In genomic region chr2:201707753-201708152, GRCh38 we compare ENCODE assay signal across 16 cellular contexts. TPM values are rescaled to one million over a fixed set of nuclear protein-coding genes. Genes with fewer than 3 reads are reported as not detected.
A peak's percentile ranks its signal among the peaks of the same experiment; 100 is the strongest.
DNase-seq lines count a peak whose midpoint lies in the region; ATAC-seq, FAIRE-seq and TF ChIP-seq lines count a peak whose summit lies in the region.
"Had no signal": no experiment of that assay in that cellular context is flagged by ENCODE, and none has a peak within 500 bp of the region (broad histone marks: within the 10 kb centered on the region; RNA-seq: fewer than 3 reads in every experiment).

No MANE protein-coding gene starts in this region.

- H3K9me2 ChIP-seq in MM.1S (replicated peaks; ENCODE audit: insufficient read depth, low read length) = no peaks in the 10 kb centered on the region

- no peak overlapping the region for H3K4me3 ChIP-seq in A549
- H3K4me3 ChIP-seq in trophoblast cell (ENCODE audit: low read depth, low read length) = no peak overlapping the region
- no peak overlapping the region for H3K4me3 ChIP-seq in MM.1S (ENCODE audit: low read length)
- H3K4me3 ChIP-seq: body of pancreas, upper lobe of left lung had no signal

- no peaks in the 10 kb centered on the region for H3K9me3 ChIP-seq in A549
- H3K9me3 ChIP-seq in trophoblast cell (ENCODE audit: insufficient read depth, low read depth, low read length) = no peaks in the 10 kb centered on the region
- no peaks in the 10 kb centered on the region for H3K9me3 ChIP-seq in MM.1S (replicated peaks; ENCODE audit: insufficient read depth, low read length)
- H3K9me3 ChIP-seq: body of pancreas, upper lobe of left lung had no signal

- no peak overlapping the region for H3K27ac ChIP-seq in A549
- no peak overlapping the region for H3K27ac ChIP-seq in trophoblast cell (ENCODE audit: low read depth, low read length)
- H3K27ac ChIP-seq in MM.1S (ENCODE audit: low read length) = no peak overlapping the region
- H3K27ac ChIP-seq: body of pancreas, upper lobe of left lung had no signal

- H2AFZ ChIP-seq in trophoblast cell (ENCODE audit: insufficient read depth, low read length, poor library complexity) = no peak overlapping the region
- no peak overlapping the region for H2AFZ ChIP-seq in MM.1S (ENCODE audit: low read length)

- FAIRE-seq in A549 (lab: Jason Lieb, UNC) = no peak
- FAIRE-seq: islet of Langerhans, small intestine had no signal

- no peak overlapping the region for H4K91ac ChIP-seq in trophoblast cell (ENCODE audit: low read depth, low read length)

- no peak overlapping the region for H3K4ac ChIP-seq in trophoblast cell (ENCODE audit: low read depth, low read length)

- CTCF ChIA-PET in A549 (lab: Yijun Ruan, JAX) = interaction anchor here (1.1 to 2.3 kb wide), 2 partner anchors 10 to 22 kb away, joined by 3 to 7 read pairs; partner anchors contain the start of gene MPP4

- no peak overlapping the region for H3K23ac ChIP-seq in trophoblast cell (ENCODE audit: low read length)

- H2BK120ac ChIP-seq in trophoblast cell (ENCODE audit: insufficient read depth, low read length, poor library complexity) = no peak overlapping the region

- H2BK12ac ChIP-seq in trophoblast cell (ENCODE audit: low read length) = no peak overlapping the region

- H3K79me2 ChIP-seq in trophoblast cell (ENCODE audit: control insufficient read depth, insufficient read depth, low read length, poor library complexity) (no peaks in the 10 kb centered on the region), MM.1S (ENCODE audit: low read length) (no peaks in the 10 kb centered on the region)

- H3K27me3 ChIP-seq in trophoblast cell (ENCODE audit: insufficient read depth, low read length) = no peaks in the 10 kb centered on the region
- no peaks in the 10 kb centered on the region for H3K27me3 ChIP-seq in MM.1S (replicated peaks; ENCODE audit: insufficient read depth, low read length)
- H3K27me3 ChIP-seq: body of pancreas, upper lobe of left lung had no signal

- in situ Hi-C loops in G401 (cut with HindIII; ENCODE audit: low sequenced_read_pairs) (no loop called here), SK-MEL-5 (cut with HindIII; ENCODE audit: low pct_unique_long_range_greater_than_20kb, low sequenced_read_pairs) (no loop called here)

- H4K20me1 ChIP-seq in MM.1S (ENCODE audit: insufficient read depth, low read length) = no peaks in the 10 kb centered on the region

- POLR2A ChIA-PET in A549 (lab: Yijun Ruan, JAX) = no interaction called here

- H2AK5ac ChIP-seq in trophoblast cell (ENCODE audit: low read length) = no peak overlapping the region

- H3K4me2 ChIP-seq in A549 (no peak overlapping the region), trophoblast cell (ENCODE audit: low read length) (no peak overlapping the region), MM.1S (ENCODE audit: low read depth, low read length) (no peak overlapping the region)

- no peaks in the 10 kb centered on the region for H3F3A ChIP-seq in MM.1S (ENCODE audit: insufficient read depth, low read length)

- no peak overlapping the region for H4K8ac ChIP-seq in trophoblast cell (ENCODE audit: low read depth, low read length)

- TF ChIP-seq RAD21 in A549 (conservative IDR thresholded peaks at IDR 0.05 in 1 of 2, IDR thresholded peaks at IDR 0.05 in 1 of 2) = peak; percentile 22 to 38; a peak in 3 of 5 replicates

- H3K14ac ChIP-seq in trophoblast cell (ENCODE audit: low read length) = no peak overlapping the region

- 64% methylated on average over 3 of the region's 3 CpGs for WGBS in A549 (ENCODE audit: missing lambda C conversion rate)
- WGBS in trophoblast cell (ENCODE audit: extremely low coverage, insufficient coverage, insufficient read length) = no CpG with 5 or more reads among the region's 3 CpGs

- no peak overlapping the region for H2BK5ac ChIP-seq in trophoblast cell (ENCODE audit: low read depth, low read length, poor library complexity)

- peak in 1 of 2 experiments; percentile 9 for DNase-seq in A549 (ENCODE audit: low read depth in 1 of 2, low spot score in 1 of 2)
- DNase-seq in G401 (ENCODE audit: low spot score) = peak; percentile 29
- peak; percentile 46 for DNase-seq in SK-MEL-5 (ENCODE audit: low read depth, low spot score)
- peak; percentile 83 for DNase-seq in fibroblast of peridontal ligament (ENCODE audit: extremely low read depth)
- DNase-seq in trophoblast cell = no peak
- DNase-seq in DMS114 treated with DMSO at 0.1 percent for 48 hours (lab: John Stamatoyannopoulos, UW; ENCODE audit: unreplicated experiment) = no peak
- no peak for DNase-seq in MM.1S
- DNase-seq: activated CD8-positive, alpha-beta memory T cell treated with anti-CD3 and anti-CD28 coated beads, Interleukin-2, amount 50 U/mL, for 4 hours; body of pancreas; CD4-positive, alpha-beta memory T cell; small intestine; upper lobe of left lung had no signal

- H4K12ac ChIP-seq in trophoblast cell (ENCODE audit: low read depth, low read length) = no peak overlapping the region

- TF ChIP-seq EP300 in A549 (IDR thresholded peaks at IDR 0.05) = no peak

- TF ChIP-seq POLR2A in A549 (IDR thresholded peaks at IDR 0.05; ENCODE audit: low read length) = no peak

- no peaks in the 10 kb centered on the region for H3K79me1 ChIP-seq in trophoblast cell (ENCODE audit: low read length)

- H3K18ac ChIP-seq in trophoblast cell (ENCODE audit: low read length) = no peak overlapping the region

- ATAC-seq in A549 (peak in 1 of 2 experiments; percentile 60; a peak in 3 of 6 replicates), HG03460 (IDR thresholded peaks at IDR 0.05; ENCODE audit: unreplicated experiment) (no peak)
- ATAC-seq: body of pancreas had no signal

- peaks cover 12 to 19% of the 10 kb centered on the region in 2 experiments for H3K36me3 ChIP-seq in trophoblast cell (ENCODE audit: control insufficient read depth in 1 of 2, insufficient read depth in 2 of 2, low read length in 2 of 2)
- no peaks in the 10 kb centered on the region for H3K36me3 ChIP-seq in MM.1S (replicated peaks; ENCODE audit: insufficient read depth, low read length)

- H3K4me1 ChIP-seq in A549 = no peaks in the 10 kb centered on the region
- H3K4me1 ChIP-seq in trophoblast cell (ENCODE audit: control insufficient read depth in 1 of 2, insufficient read depth in 2 of 2, low read length in 2 of 2) = no peaks in the 10 kb centered on the region
- H3K4me1 ChIP-seq in MM.1S (ENCODE audit: low read length) = no peaks in the 10 kb centered on the region
- H3K4me1 ChIP-seq: body of pancreas, upper lobe of left lung had no signal

- H3K9ac ChIP-seq in trophoblast cell (ENCODE audit: low read length) (no peak overlapping the region), MM.1S (ENCODE audit: low read length) (no peak overlapping the region)

- TF ChIP-seq CTCF in A549 (IDR thresholded peaks at IDR 0.05) = peak; percentile 19; the same call in 2 of the 3 replicates
- no peak for TF ChIP-seq CTCF in MM.1S (IDR thresholded peaks at IDR 0.05; ENCODE audit: low read length)

TF ChIP-seq in A549, 52 proteins besides CTCF, POLR2A, EP300 and RAD21 (continues in another document):
- TF ChIP-seq ATOH8 (CRISPR knock-in tag; IDR thresholded peaks at IDR 0.05; ENCODE audit: low read depth) = no peak
- no peak for TF ChIP-seq EHF (CRISPR knock-in tag; IDR thresholded peaks at IDR 0.05)
- no peak for TF ChIP-seq MAX (IDR thresholded peaks at IDR 0.05)
- TF ChIP-seq REST (IDR thresholded peaks at IDR 0.05) = no peak
- TF ChIP-seq HDAC2 (IDR thresholded peaks at IDR 0.05) = no peak
- no peak for TF ChIP-seq MAZ (IDR thresholded peaks at IDR 0.05; ENCODE audit: borderline replicate concordance, low read depth, low read length)

RNA-seq across cellular contexts. Expression of gene MPP4, which starts 9.3 kb away (rescaled TPM):
- polyA plus RNA-seq in A549 (2011; rRNA removed) (0.06 and 0.12 TPM in 2 replicates), A549 (2017; fragmentation: RNase III; extraction: RNeasy Plus Mini Kit Qiagen cat#74134 plus additional on column Dnase treatment) (0.16 to 0.21 TPM (median 0.19 TPM) in 3 replicates)
- 0.05 and 0.08 TPM in 2 replicates for polyA plus RNA-seq in A549 (2012; cell fraction: cytosol; rRNA removed)
- 0.20 and 0.24 TPM in 2 replicates for polyA plus RNA-seq in A549 (2012; cell fraction: nucleus; rRNA removed)
- 0.25 TPM in 1 of 2 replicates, not detected in the other for polyA minus RNA-seq in A549 (2011; rRNA and poly(A)+ RNA removed)
- total RNA-seq in G401 (2014; rRNA removed; shearing (Covaris generic)) = 7.4 and 8.8 TPM in 2 replicates
- total RNA-seq in SK-MEL-5 (2014; rRNA removed; shearing (Covaris generic)) = 0.11 TPM in 1 of 2 replicates, not detected in the other
- polyA plus RNA-seq in SK-MEL-5 (2015; cell fraction: cytosol; rRNA removed) = not detected in 2 replicates
- polyA plus RNA-seq in SK-MEL-5 (2015; cell fraction: nucleus; rRNA removed) = 0.26 TPM in 1 of 2 replicates, not detected in the other
- polyA plus RNA-seq in trophoblast cell (2013) = 0.06 and 0.07 TPM in 2 replicates
- total RNA-seq: body of pancreas; CD4-positive, alpha-beta memory T cell; epithelial cell of proximal tubule; H4 had no signal
- polyA plus RNA-seq: CD4-positive, alpha-beta memory T cell had no signal

Comparison
In these comparisons a context has a peak if more than half of its experiments do, and no peak if none do; other contexts are left out.
1. DNase-seq: peak in G401 (single experiment), SK-MEL-5 (single experiment) and fibroblast of peridontal ligament (single experiment); none in trophoblast cell (0 of 2), DMS114 treated with DMSO at 0.1 percent for 48 hours (single experiment) and MM.1S (single experiment).